In genomic region chr7:50308301-50309129, GRCh38 we compare ENCODE assay signal across 11 cellular contexts. TPM values are rescaled to one million over a fixed set of nuclear protein-coding genes. Genes with fewer than 3 reads are reported as not detected.
DNase-seq lines count a peak whose midpoint lies in the region; TF ChIP-seq lines count a peak whose summit lies in the region.
"Had no signal": no experiment of that assay in that cellular context is flagged by ENCODE, and none has a peak within 500 bp of the region (broad histone marks: within the 10 kb centered on the region; RNA-seq: fewer than 3 reads in every experiment).

No MANE protein-coding gene starts in this region.

- H3K27ac Mint-ChIP-seq in activated T-helper 2 cell treated with anti-CD3 and anti-CD28 coated beads, Interferon-gamma antibody, Interleukin-2, Interleukin-4, amounts not matched to agents 10 μg/mL and 5 μg/mL and 100 μg/mL, durations not matched to agents 14 hours and 24 hours and 36 hours: peak overlapping the region; percentile 98

- peak overlapping the region in 1 of 2 donors; percentile 44 for H3K27ac ChIP-seq in breast epithelium

- no peaks in the 10 kb centered on the region for H3K9me3 ChIP-seq in breast epithelium

- H3K36me3 Mint-ChIP-seq in activated T-helper 2 cell treated with anti-CD3 and anti-CD28 coated beads, Interferon-gamma antibody, Interleukin-2, Interleukin-4, amounts not matched to agents 10 μg/mL and 5 μg/mL and 100 μg/mL, durations not matched to agents 14 hours and 24 hours and 36 hours (ENCODE audit: low read depth): peaks cover 87% of the 10 kb centered on the region

- H3K36me3 ChIP-seq in breast epithelium: no peaks in the 10 kb centered on the region

- no peaks in the 10 kb centered on the region for H3K9me3 Mint-ChIP-seq in activated T-helper 2 cell treated with anti-CD3 and anti-CD28 coated beads, Interferon-gamma antibody, Interleukin-2, Interleukin-4, amounts not matched to agents 10 μg/mL and 5 μg/mL and 100 μg/mL, durations not matched to agents 14 hours and 24 hours and 36 hours

- no peak overlapping the region for H3K4me3 ChIP-seq in breast epithelium

- H3K4me3 Mint-ChIP-seq in activated T-helper 2 cell treated with anti-CD3 and anti-CD28 coated beads, Interferon-gamma antibody, Interleukin-2, Interleukin-4, amounts not matched to agents 10 μg/mL and 5 μg/mL and 100 μg/mL, durations not matched to agents 14 hours and 24 hours and 36 hours (ENCODE audit: low read depth): peak overlapping the region; percentile 99

- H3K27me3 ChIP-seq in breast epithelium: peaks cover 0 to 13% of the 10 kb centered on the region in 2 donors

- peak; percentile 21 for DNase-seq in NCI-H1436 treated with DMSO at 0.1 percent for 48 hours (lab: John Stamatoyannopoulos, UW)
- DNase-seq in NCI-H1436 (lab: John Stamatoyannopoulos, UW): no peak
- peak; percentile 54 to 77 for DNase-seq in Kasumi-1 (lab: John Stamatoyannopoulos, UW)
- DNase-seq in activated T-helper 2 cell treated with anti-CD3 and anti-CD28 coated beads, Interferon-gamma antibody, Interleukin-2, Interleukin-4, amounts not matched to agents 10 μg/mL and 5 μg/mL and 100 μg/mL, durations not matched to agents 14 hours and 24 hours and 36 hours (ENCODE audit: low spot score): peak; percentile 39
- DNase-seq in stimulated activated CD4-positive, alpha-beta T cell treated with anti-CD3 and anti-CD28 coated beads, Interleukin-4, amount 100 ng/mL, for 24 hours: peak; percentile 48
- DNase-seq in amniotic stem cell (lab: John Stamatoyannopoulos, UW): no peak
- no peak for DNase-seq in breast epithelium (ENCODE audit: low spot score in 2 of 2)
- DNase-seq in HuH-7.5 (ENCODE audit: low spot score): no peak
- DNase-seq: 8988T; effector CD4-positive, alpha-beta T cell; NCI-H510A had no signal

- no peaks in the 10 kb centered on the region for H3K4me1 ChIP-seq in breast epithelium

- intact Hi-C loops in activated T-helper 2 cell treated with anti-CD3 and anti-CD28 coated beads, Interferon-gamma antibody, Interleukin-2, Interleukin-4, amounts not matched to agents 10 μg/mL and 5 μg/mL and 100 μg/mL, durations not matched to agents 14 hours and 24 hours and 36 hours (cut with micrococcal nuclease): loop anchor here (1.0 to 5.0 kb wide), 8 partner anchors 9 to 166 kb away; no protein-coding TSS in a partner anchor
- intact Hi-C loops in breast epithelium (cut with DNase I; ENCODE audit: low total_unique reads): no loop called here

- TF ChIP-seq CTCF in breast epithelium (IDR thresholded peaks at IDR 0.05): no peak

- no peaks in the 10 kb centered on the region for H3K27me3 Mint-ChIP-seq in activated T-helper 2 cell treated with anti-CD3 and anti-CD28 coated beads, Interferon-gamma antibody, Interleukin-2, Interleukin-4, amounts not matched to agents 10 μg/mL and 5 μg/mL and 100 μg/mL, durations not matched to agents 14 hours and 24 hours and 36 hours (ENCODE audit: low read depth)

- no peak for TF ChIP-seq POLR2A in breast epithelium (IDR thresholded peaks at IDR 0.05)

- H3K4me1 Mint-ChIP-seq in activated T-helper 2 cell treated with anti-CD3 and anti-CD28 coated beads, Interferon-gamma antibody, Interleukin-2, Interleukin-4, amounts not matched to agents 10 μg/mL and 5 μg/mL and 100 μg/mL, durations not matched to agents 14 hours and 24 hours and 36 hours (ENCODE audit: low read depth): peaks cover 30% of the 10 kb centered on the region

RNA-seq across cellular contexts. Expression of gene IKZF1, which starts 4.0 kb away (rescaled TPM):
- 360 and 371 TPM in 2 replicates for total RNA-seq in activated T-helper 2 cell treated with anti-CD3 and anti-CD28 coated beads, Interferon-gamma antibody, Interleukin-2, Interleukin-4, amounts not matched to agents 10 μg/mL and 5 μg/mL and 100 μg/mL, durations not matched to agents 14 hours and 24 hours and 36 hours
- total RNA-seq in breast epithelium: 10 to 100 TPM; 14.2 to 21.4 (median 21.3) TPM

Comparison
In these comparisons a context has a peak if more than half of its experiments do, and no peak if none do; other contexts are left out.
1. DNase-seq: peak in NCI-H1436 treated with DMSO at 0.1 percent for 48 hours (single experiment), Kasumi-1 (2 of 2), activated T-helper 2 cell treated with anti-CD3 and anti-CD28 coated beads, Interferon-gamma antibody, Interleukin-2, Interleukin-4, amounts not matched to agents 10 μg/mL and 5 μg/mL and 100 μg/mL, durations not matched to agents 14 hours and 24 hours and 36 hours (single experiment) and stimulated activated CD4-positive, alpha-beta T cell treated with anti-CD3 and anti-CD28 coated beads, Interleukin-4, amount 100 ng/mL, for 24 hours (single experiment); none in NCI-H1436 (single experiment), amniotic stem cell (single experiment), breast epithelium (0 of 2) and HuH-7.5 (single experiment).
2. RNA of gene IKZF1, which starts 4.0 kb away (total RNA-seq): 360 to 371 TPM in activated T-helper 2 cell treated with anti-CD3 and anti-CD28 coated beads, Interferon-gamma antibody, Interleukin-2, Interleukin-4, amounts not matched to agents 10 μg/mL and 5 μg/mL and 100 μg/mL, durations not matched to agents 14 hours and 24 hours and 36 hours; 14.2 to 21.4 TPM in breast epithelium; every median in the first group is over 10 times any median in the second.